8 cellular contexts compared by ENCODE assay signal in genomic region chr5:139294372-139295165, GRCh38. TPM values are rescaled to one million over a fixed set of nuclear protein-coding genes. Genes with fewer than 3 reads are reported as not detected.
DNase-seq lines count a peak whose midpoint lies in the region; ATAC-seq and TF ChIP-seq lines count a peak whose summit lies in the region.

No MANE protein-coding gene starts in this region.

- ATAC-seq in GM18508 (IDR thresholded peaks at IDR 0.05; ENCODE audit: insufficient read depth, unreplicated experiment) (peak; percentile 3), HG03064 (IDR thresholded peaks at IDR 0.05; ENCODE audit: low read depth, unreplicated experiment) (peak; percentile 25), lung (ENCODE audit: insufficient read depth, low FRiP score) (peak; percentile 39)

- no peaks in the 10 kb centered on the region for H3K27me3 ChIP-seq in ectodermal cell (ENCODE audit: control insufficient read depth, insufficient read depth, low read length, poor library complexity, severe bottlenecking)
- H3K27me3 ChIP-seq in lung (ENCODE audit: control insufficient read depth, insufficient read depth), result no peaks in the 10 kb centered on the region

- H3K9me3 ChIP-seq in ectodermal cell (ENCODE audit: control insufficient read depth, low read length), result no peaks in the 10 kb centered on the region
- no peaks in the 10 kb centered on the region for H3K9me3 ChIP-seq in lung (ENCODE audit: control insufficient read depth in 2 of 2, insufficient read depth in 1 of 2, low read length in 1 of 2)

- H3K27ac ChIP-seq in ectodermal cell (ENCODE audit: insufficient read depth, low read depth, low read length, poor library complexity, severe bottlenecking), result peak overlapping the region; percentile 99
- peak overlapping the region; percentile 99 to 100 for H3K27ac ChIP-seq in lung (ENCODE audit: low read depth in 1 of 2, low read length in 1 of 2)

- peaks cover 5% of the 10 kb centered on the region for H3K4me1 ChIP-seq in ectodermal cell (ENCODE audit: control insufficient read depth, insufficient read depth, low read length)
- H3K4me1 ChIP-seq in lung (ENCODE audit: control insufficient read depth in 2 of 2, insufficient read depth in 2 of 2, low read length in 2 of 2), result peaks cover 12 to 16% of the 10 kb centered on the region in 2 donors

- 0% methylated on average over 46 to 48 of the region's 48 CpGs for WGBS in ectodermal cell, 2 experiments
- WGBS in lung, 2 donors, result 1% methylated on average over 48 of the region's 48 CpGs

- no peak for TF ChIP-seq CTCF in lung (IDR thresholded peaks at IDR 0.05; ENCODE audit: control extremely low read depth, extremely low read depth)

- peak; percentile 51 for DNase-seq in AG08395 (ENCODE audit: low spot score)
- peak; percentile 56 for DNase-seq in NCI-H345 (lab: John Stamatoyannopoulos, UW)
- peak; percentile 59 for DNase-seq in activated CD4-positive, alpha-beta T cell treated with anti-CD3 and anti-CD28 coated beads, Interleukin-2, amount 50 U/mL, for 1 hour
- DNase-seq in lung (ENCODE audit: low spot score), result peak; percentile 74
- peak; percentile 47 for DNase-seq in stimulated activated CD8-positive, alpha-beta memory T cell treated with anti-CD3 and anti-CD28 coated beads, Interleukin-12 subunit alpha, Interleukin-12 subunit beta, amount 100 ng/mL, for 1 hour (ENCODE audit: low read depth)

- peak overlapping the region; percentile 94 for H3K4me3 ChIP-seq in ectodermal cell (ENCODE audit: insufficient read depth, low read depth, low read length)
- H3K4me3 ChIP-seq in lung, result peak overlapping the region; percentile 72

- no peaks in the 10 kb centered on the region for H3K36me3 ChIP-seq in ectodermal cell (ENCODE audit: control insufficient read depth, insufficient read depth, low read length)
- no peaks in the 10 kb centered on the region for H3K36me3 ChIP-seq in lung (ENCODE audit: control insufficient read depth in 2 of 2, insufficient read depth in 2 of 2, low read length in 2 of 2)

RNA-seq across cellular contexts. Expression of gene MATR3, which starts 1.0 kb away (rescaled TPM):
- polyA plus RNA-seq in ectodermal cell (2013, experiment 1 of 4), result 611 TPM
- 587 TPM for polyA plus RNA-seq in ectodermal cell (2013, experiment 2 of 4)
- polyA plus RNA-seq in ectodermal cell (2013, experiment 3 of 4), result 499 TPM
- polyA plus RNA-seq in ectodermal cell (2013, experiment 4 of 4), result 518 TPM
- total RNA-seq in lung, result 100 to 1,000 TPM; 103 to 461 TPM
- 10 to 100 TPM; 89.9 to 96.7 TPM for polyA plus RNA-seq in lung

RNA-seq across cellular contexts. Expression of gene PAIP2, which starts 47.1 kb away (rescaled TPM):
- polyA plus RNA-seq in ectodermal cell (2013, experiment 1 of 4), result 176 TPM
- 180 TPM for polyA plus RNA-seq in ectodermal cell (2013, experiment 2 of 4)
- polyA plus RNA-seq in ectodermal cell (2013, experiment 3 of 4), result 174 TPM
- polyA plus RNA-seq in ectodermal cell (2013, experiment 4 of 4), result 196 TPM
- 10 to 100 TPM; 55.6 to 82.3 TPM for total RNA-seq in lung
- 10 to 100 TPM; 58.9 to 83.1 TPM for polyA plus RNA-seq in lung

Comparison
In these comparisons a context has a peak if more than half of its experiments do, and no peak if none do; other contexts are left out.
1. Peak in every context shown above with its lines: DNase-seq, ATAC-seq, H3K4me3 ChIP-seq and H3K27ac ChIP-seq.